14 cellular contexts compared by ENCODE assay signal in genomic region chr4:20356565-20356964, GRCh38.
A peak's percentile ranks its signal among the peaks of the same experiment; 100 is the strongest.
DNase-seq lines count a peak whose midpoint lies in the region; ATAC-seq, FAIRE-seq and TF ChIP-seq lines count a peak whose summit lies in the region.
"Had no signal": no experiment of that assay in that cellular context is flagged by ENCODE, and none has a peak within 500 bp of the region (broad histone marks: within the 10 kb centered on the region; RNA-seq: fewer than 3 reads in every experiment).

No MANE protein-coding gene starts in this region.

- H2AFZ ChIP-seq in astrocyte (ENCODE audit: low read depth, low read length): no peak overlapping the region

- no peak overlapping the region for H3K9ac ChIP-seq in astrocyte (ENCODE audit: low read length)

- H3K4me1 ChIP-seq in astrocyte (ENCODE audit: insufficient read depth, low read length): no peaks in the 10 kb centered on the region

- no peaks in the 10 kb centered on the region for H3K27me3 Mint-ChIP-seq in astrocyte (ENCODE audit: low read depth, unreplicated experiment)
- H3K27me3 Mint-ChIP-seq in activated CD4-positive, alpha-beta T cell treated with anti-CD3 and anti-CD28 coated beads for 36 hours: no peaks in the 10 kb centered on the region
- H3K27me3 Mint-ChIP-seq: stimulated activated naive CD8-positive, alpha-beta T cell treated with anti-CD3 and anti-CD28 coated beads, Interleukin-15, Interleukin-2, amounts not matched to agents 100 ng/mL and 50 ng/mL, for 24 hours had no signal

- H3K4me3 Mint-ChIP-seq in astrocyte (ENCODE audit: unreplicated experiment): no peak overlapping the region
- H3K4me3 Mint-ChIP-seq in activated CD4-positive, alpha-beta T cell treated with anti-CD3 and anti-CD28 coated beads for 36 hours: no peak overlapping the region
- H3K4me3 Mint-ChIP-seq: stimulated activated naive CD8-positive, alpha-beta T cell treated with anti-CD3 and anti-CD28 coated beads, Interleukin-15, Interleukin-2, amounts not matched to agents 100 ng/mL and 50 ng/mL, for 24 hours had no signal

- POLR2A ChIA-PET in activated CD4-positive, alpha-beta T cell treated with anti-CD3 and anti-CD28 coated beads for 36 hours (lab: Charles Lee): no interaction called here

- no peak overlapping the region for H3K4me2 ChIP-seq in astrocyte (ENCODE audit: low read length)

- FAIRE-seq in astrocyte (lab: Jason Lieb, UNC): no peak
- FAIRE-seq: K562 had no signal

- no peaks in the 10 kb centered on the region for H3K36me3 ChIP-seq in astrocyte (ENCODE audit: insufficient read depth, low read length)

- no peaks in the 10 kb centered on the region for H3K9me3 Mint-ChIP-seq in astrocyte (ENCODE audit: unreplicated experiment)
- H3K9me3 Mint-ChIP-seq in activated CD4-positive, alpha-beta T cell treated with anti-CD3 and anti-CD28 coated beads for 36 hours (ENCODE audit: low read depth): no peaks in the 10 kb centered on the region

- no peaks in the 10 kb centered on the region for H3K36me3 Mint-ChIP-seq in astrocyte (ENCODE audit: low read depth, unreplicated experiment)
- no peaks in the 10 kb centered on the region for H3K36me3 Mint-ChIP-seq in activated CD4-positive, alpha-beta T cell treated with anti-CD3 and anti-CD28 coated beads for 36 hours (ENCODE audit: low read depth)

- peaks cover 1% of the 10 kb centered on the region for H3K4me1 Mint-ChIP-seq in astrocyte (ENCODE audit: low read depth, unreplicated experiment)
- no peaks in the 10 kb centered on the region for H3K4me1 Mint-ChIP-seq in activated CD4-positive, alpha-beta T cell treated with anti-CD3 and anti-CD28 coated beads for 36 hours

- H3K27ac Mint-ChIP-seq in astrocyte (ENCODE audit: unreplicated experiment): no peak overlapping the region
- no peak overlapping the region for H3K27ac Mint-ChIP-seq in activated CD4-positive, alpha-beta T cell treated with anti-CD3 and anti-CD28 coated beads for 36 hours
- H3K27ac Mint-ChIP-seq: stimulated activated naive CD8-positive, alpha-beta T cell treated with anti-CD3 and anti-CD28 coated beads, Interleukin-15, Interleukin-2, amounts not matched to agents 100 ng/mL and 50 ng/mL, for 24 hours had no signal

- CTCF ChIA-PET in activated CD4-positive, alpha-beta T cell treated with anti-CD3 and anti-CD28 coated beads for 36 hours (lab: Charles Lee): no interaction called here

- no peaks in the 10 kb centered on the region for H3K9me3 ChIP-seq in astrocyte (ENCODE audit: insufficient read depth, low read depth, low read length)

- DNase-seq in D341Med (ENCODE audit: low spot score) (peak; percentile 20), NCI-H2029 (lab: John Stamatoyannopoulos, UW) (peak; percentile 71), astrocyte (ENCODE audit: low read depth) (peak; percentile 36), kidney glomerular epithelial cell (lab: John Stamatoyannopoulos, UW) (peak; percentile 78), Right ventricle myocardium inferior (ENCODE audit: missing footprints) (no peak)
- DNase-seq in stimulated activated CD4-positive, alpha-beta T cell treated with anti-CD3 and anti-CD28 coated beads, Interleukin-12 subunit alpha, Interleukin-12 subunit beta, amount 100 ng/mL, for 4 hours: no peak
- no peak for DNase-seq in activated CD4-positive, alpha-beta T cell treated with anti-CD3 and anti-CD28 coated beads for 36 hours
- DNase-seq in activated CD4-positive, CD25-positive, alpha-beta regulatory T cell (lab: John Stamatoyannopoulos, UW): no peak
- DNase-seq: GOT3, left colon, OCI-M1, T-helper 9 cell had no signal

- no peaks in the 10 kb centered on the region for H3K27me3 ChIP-seq in astrocyte (ENCODE audit: insufficient read depth, low read length)

- no peak overlapping the region for H3K27ac ChIP-seq in astrocyte (ENCODE audit: low read depth, low read length)

- H3K4me3 ChIP-seq in astrocyte (ENCODE audit: insufficient read depth, low read depth, low read length): no peak overlapping the region
- H3K4me3 ChIP-seq: K562 had no signal

- intact Hi-C loops in activated CD4-positive, alpha-beta T cell treated with anti-CD3 and anti-CD28 coated beads for 36 hours (cut with DNase I, micrococcal nuclease): no loop called here
- intact Hi-C loops in Right ventricle myocardium inferior (cut with DNase I): no loop called here

- TF ChIP-seq CTCF in astrocyte (IDR thresholded peaks at IDR 0.05; ENCODE audit: insufficient read depth, low read depth, low read length): no peak

- no peaks in the 10 kb centered on the region for H3K79me2 ChIP-seq in astrocyte (ENCODE audit: insufficient read depth, low read length)

- no peaks in the 10 kb centered on the region for H4K20me1 ChIP-seq in astrocyte (ENCODE audit: insufficient read depth, low read length)

- ATAC-seq in activated CD4-positive, alpha-beta T cell treated with anti-CD3 and anti-CD28 coated beads for 36 hours: no peak
- ATAC-seq in Right ventricle myocardium inferior: no peak
- ATAC-seq: K562, left colon had no signal

Comparison
In these comparisons a context has a peak if more than half of its experiments do, and no peak if none do; other contexts are left out.
1. DNase-seq: peak in D341Med (single experiment), NCI-H2029 (single experiment), astrocyte (single experiment) and kidney glomerular epithelial cell (single experiment); none in stimulated activated CD4-positive, alpha-beta T cell treated with anti-CD3 and anti-CD28 coated beads, Interleukin-12 subunit alpha, Interleukin-12 subunit beta, amount 100 ng/mL, for 4 hours (single experiment), activated CD4-positive, alpha-beta T cell treated with anti-CD3 and anti-CD28 coated beads for 36 hours (single experiment), activated CD4-positive, CD25-positive, alpha-beta regulatory T cell (0 of 4) and Right ventricle myocardium inferior (single experiment).